Comparison of ENCODE assay signal across 8 cellular contexts in genomic region chr20:47352332-47353223, GRCh38. TPM values are rescaled to one million over a fixed set of nuclear protein-coding genes. Genes with fewer than 3 reads are reported as not detected.
DNase-seq lines count a peak whose midpoint lies in the region; ATAC-seq, FAIRE-seq and TF ChIP-seq lines count a peak whose summit lies in the region.

No MANE protein-coding gene starts in this region.

- ATAC-seq in CD4-positive, CD25-positive, alpha-beta regulatory T cell (ENCODE audit: low read depth in 2 of 2) = no peak
- ATAC-seq in lung (ENCODE audit: insufficient read depth, low FRiP score) (no peak), GM18873 (IDR thresholded peaks at IDR 0.05; ENCODE audit: low FRiP score, unreplicated experiment) (no peak)

- peaks cover 22% of the 10 kb centered on the region for H3K36me3 Mint-ChIP-seq in CD4-positive, CD25-positive, alpha-beta regulatory T cell

- DNase-seq in CD4-positive, CD25-positive, alpha-beta regulatory T cell = no peak
- DNase-seq in NCI-H2029 treated with DMSO at 0.1 percent for 48 hours (lab: John Stamatoyannopoulos, UW) (peak; percentile 83), cardiac fibroblast (ENCODE audit: low read depth in 2 of 2) (peak; percentile 67), lung (ENCODE audit: low spot score) (peak; percentile 55), germinal center (ENCODE audit: low spot score) (no peak), NCI-H524 treated with DMSO at 0.1 percent for 48 hours (lab: John Stamatoyannopoulos, UW) (no peak), HTR-8/SVneo (ENCODE audit: insufficient read length, low spot score) (no peak)

- H3K4me3 ChIP-seq in CD4-positive, CD25-positive, alpha-beta regulatory T cell (ENCODE audit: low read depth, low read length) = peak overlapping the region; percentile 93
- H3K4me3 ChIP-seq in cardiac fibroblast (replicated peaks in 1 of 2; ENCODE audit: low read depth in 2 of 2, low read length in 2 of 2) = peak overlapping the region; percentile 31 to 56
- peak overlapping the region; percentile 10 for H3K4me3 ChIP-seq in lung

- H3K4me1 Mint-ChIP-seq in CD4-positive, CD25-positive, alpha-beta regulatory T cell = peaks cover 14 to 39% (median 20%) of the 10 kb centered on the region in 4 donors

- H3K36me3 ChIP-seq in CD4-positive, CD25-positive, alpha-beta regulatory T cell (ENCODE audit: control insufficient read depth, insufficient read depth, low read length) = peaks cover 15% of the 10 kb centered on the region
- peaks cover 0 to 2% of the 10 kb centered on the region in 2 donors for H3K36me3 ChIP-seq in lung (ENCODE audit: control insufficient read depth in 2 of 2, insufficient read depth in 2 of 2, low read length in 2 of 2)

- no peak for TF ChIP-seq CTCF in cardiac fibroblast (IDR thresholded peaks at IDR 0.05; ENCODE audit: low read depth, low read length)
- TF ChIP-seq CTCF in lung (IDR thresholded peaks at IDR 0.05; ENCODE audit: control extremely low read depth, extremely low read depth) = no peak

- peaks cover 91% of the 10 kb centered on the region for H3K4me1 ChIP-seq in CD4-positive, CD25-positive, alpha-beta regulatory T cell (ENCODE audit: control insufficient read depth, insufficient read depth, low read length, poor library complexity, severe bottlenecking)
- H3K4me1 ChIP-seq in lung (ENCODE audit: control insufficient read depth in 2 of 2, insufficient read depth in 2 of 2, low read length in 2 of 2) = peaks cover 20 to 65% of the 10 kb centered on the region in 2 donors

- no peak for FAIRE-seq in HTR-8/SVneo (lab: Jason Lieb, UNC)

- H3K27me3 Mint-ChIP-seq in CD4-positive, CD25-positive, alpha-beta regulatory T cell = no peaks in the 10 kb centered on the region

- H3K27me3 ChIP-seq in CD4-positive, CD25-positive, alpha-beta regulatory T cell (ENCODE audit: control insufficient read depth, insufficient read depth, low read length) = no peaks in the 10 kb centered on the region
- H3K27me3 ChIP-seq in lung (ENCODE audit: control insufficient read depth, insufficient read depth) = no peaks in the 10 kb centered on the region

- 33 to 49% methylated on average over 13 of the region's 13 CpGs for WGBS in lung, 2 donors

- H3K4me3 Mint-ChIP-seq in CD4-positive, CD25-positive, alpha-beta regulatory T cell = peak overlapping the region in 2 of 4 donors; percentile 78 to 96

- H3K27ac Mint-ChIP-seq in CD4-positive, CD25-positive, alpha-beta regulatory T cell = peak overlapping the region in 2 of 3 donors; percentile 67 to 86

- H3K9me3 Mint-ChIP-seq in CD4-positive, CD25-positive, alpha-beta regulatory T cell = no peaks in the 10 kb centered on the region

- H3K9me3 ChIP-seq in CD4-positive, CD25-positive, alpha-beta regulatory T cell (ENCODE audit: control insufficient read depth in 2 of 2, low read length in 2 of 2) = no peaks in the 10 kb centered on the region
- no peaks in the 10 kb centered on the region for H3K9me3 ChIP-seq in lung (ENCODE audit: control insufficient read depth in 2 of 2, insufficient read depth in 1 of 2, low read length in 1 of 2)

- H3K27ac ChIP-seq in CD4-positive, CD25-positive, alpha-beta regulatory T cell (ENCODE audit: insufficient read depth, low read length, poor library complexity, severe bottlenecking) = no peak overlapping the region
- peak overlapping the region; percentile 94 to 99 for H3K27ac ChIP-seq in lung (ENCODE audit: low read depth in 1 of 2, low read length in 1 of 2)

RNA-seq across cellular contexts. Expression of gene ZMYND8, which starts 3.9 kb away (rescaled TPM):
- total RNA-seq in CD4-positive, CD25-positive, alpha-beta regulatory T cell = 47.2 TPM
- polyA plus RNA-seq in CD4-positive, CD25-positive, alpha-beta regulatory T cell = 10 to 100 TPM in 1 of 4 donors, 1 to 10 TPM in 3; 7.5 to 10.4 (median 8.2) TPM
- total RNA-seq in lung = 10 to 100 TPM; 45.2 to 46.4 TPM
- 10 to 100 TPM; 14.2 to 15.1 TPM for polyA plus RNA-seq in lung

Comparison
In these comparisons a context has a peak if more than half of its experiments do, and no peak if none do; other contexts are left out.
1. DNase-seq: peak in NCI-H2029 treated with DMSO at 0.1 percent for 48 hours (single experiment), cardiac fibroblast (2 of 2) and lung (single experiment); none in CD4-positive, CD25-positive, alpha-beta regulatory T cell (0 of 3), germinal center (single experiment), NCI-H524 treated with DMSO at 0.1 percent for 48 hours (single experiment) and HTR-8/SVneo (single experiment).
2. H3K4me3 ChIP-seq: peak in every context shown above with its lines; median percentile 93 in CD4-positive, CD25-positive, alpha-beta regulatory T cell; 44 in cardiac fibroblast; 10 in lung.